In genomic region chr3:125921712-125922111, GRCh38 we compare ENCODE assay signal across 8 cellular contexts. TPM values are rescaled to one million over a fixed set of nuclear protein-coding genes. Genes with fewer than 3 reads are reported as not detected.
DNase-seq lines count a peak whose midpoint lies in the region; ATAC-seq and TF ChIP-seq lines count a peak whose summit lies in the region.
"Not testable (repeated sequence)": the region's sequence is repeated elsewhere in the genome, so short reads cannot be mapped to it uniquely, and the experiment has no call there.

No MANE protein-coding gene starts in this region.

- peak; percentile 62 to 76 for DNase-seq in Caco-2
- peak; percentile 5 to 64 for DNase-seq in HL-60 (ENCODE audit: low read depth in 1 of 2, low spot score in 1 of 2)
- DNase-seq in NCI-H69 (lab: John Stamatoyannopoulos, UW), result peak; percentile 4
- DNase-seq in ascending aorta (ENCODE audit: low spot score in 2 of 2), result peak in 1 of 2 donors; percentile 65
- DNase-seq in foreskin keratinocyte, result peak in 1 of 2 donors; percentile 18
- DNase-seq in naive thymus-derived CD4-positive, alpha-beta T cell, result peak; percentile 12 to 53 (median 36)
- peak; percentile 46 to 61 for DNase-seq in stimulated activated naive CD8-positive, alpha-beta T cell treated with anti-CD3 and anti-CD28 coated beads, Interleukin-15, amount 100 ng/mL, for 72 hours

- H3K4me3 Mint-ChIP-seq in Caco-2 (ENCODE audit: unreplicated experiment); naive thymus-derived CD4-positive, alpha-beta T cell; stimulated activated naive CD8-positive, alpha-beta T cell treated with anti-CD3 and anti-CD28 coated beads, Interleukin-15, amount 100 ng/mL, for 72 hours: not testable (repeated sequence)

- H3K36me3 Mint-ChIP-seq in Caco-2 (ENCODE audit: insufficient read depth, unreplicated experiment); naive thymus-derived CD4-positive, alpha-beta T cell: not testable (repeated sequence)

- TF ChIP-seq CTCF in Caco-2 (IDR thresholded peaks at IDR 0.05; ENCODE audit: insufficient read depth in 1 of 2, low read depth in 1 of 2, low read length in 1 of 2, severe bottlenecking in 1 of 2, unreplicated experiment in 1 of 2) (peak; percentile 39 to 53), HL-60 (IDR thresholded peaks at IDR 0.05; ENCODE audit: insufficient read depth, low read length) (peak; percentile 6), WI38 (IDR thresholded peaks at IDR 0.05; ENCODE audit: low read depth, low read length) (peak; percentile 19), ascending aorta (IDR thresholded peaks at IDR 0.05) (peak; percentile 46 to 62 (median 50)), foreskin keratinocyte (conservative IDR thresholded peaks at IDR 0.05) (peak; percentile 81)

- not testable (repeated sequence) for H3K27ac ChIP-seq in HL-60 (replicated peaks); ascending aorta; foreskin keratinocyte; naive thymus-derived CD4-positive, alpha-beta T cell (ENCODE audit: low read depth, low read length)

- not testable (repeated sequence) for H3K4me1 ChIP-seq in Caco-2; ascending aorta; foreskin keratinocyte; naive thymus-derived CD4-positive, alpha-beta T cell (ENCODE audit: control insufficient read depth in 2 of 2, insufficient read depth in 2 of 2, low read length in 2 of 2)

- not testable (repeated sequence) for BruUV-seq in Caco-2 (replicated peaks; lab: Mats Ljungman, UMichigan)

- POLR2A ChIA-PET in Caco-2 (lab: Charles Lee); naive thymus-derived CD4-positive, alpha-beta T cell (lab: Charles Lee): not testable (repeated sequence)

- not testable (repeated sequence) for H3K27me3 Mint-ChIP-seq in Caco-2 (ENCODE audit: insufficient read depth, unreplicated experiment); naive thymus-derived CD4-positive, alpha-beta T cell; stimulated activated naive CD8-positive, alpha-beta T cell treated with anti-CD3 and anti-CD28 coated beads, Interleukin-15, amount 100 ng/mL, for 72 hours

- H3K9me3 ChIP-seq in Caco-2; ascending aorta; naive thymus-derived CD4-positive, alpha-beta T cell (ENCODE audit: control insufficient read depth in 2 of 3, low read length in 3 of 3): not testable (repeated sequence)

- CTCF ChIA-PET in Caco-2 (lab: Charles Lee); naive thymus-derived CD4-positive, alpha-beta T cell (lab: Charles Lee): not testable (repeated sequence)

- ATAC-seq in foreskin keratinocyte; naive thymus-derived CD4-positive, alpha-beta T cell; stimulated activated naive CD8-positive, alpha-beta T cell treated with anti-CD3 and anti-CD28 coated beads, Interleukin-15, amount 100 ng/mL, for 72 hours: not testable (repeated sequence)

- not testable (repeated sequence) for H3K4me3 ChIP-seq in Caco-2 (ENCODE audit: low read depth, low read length); HL-60 (replicated peaks; ENCODE audit: insufficient read depth, low read length); WI38 (ENCODE audit: low read depth, low read length); ascending aorta; naive thymus-derived CD4-positive, alpha-beta T cell (ENCODE audit: low read length)

- H3K9me3 Mint-ChIP-seq in Caco-2 (ENCODE audit: unreplicated experiment); naive thymus-derived CD4-positive, alpha-beta T cell; stimulated activated naive CD8-positive, alpha-beta T cell treated with anti-CD3 and anti-CD28 coated beads, Interleukin-15, amount 100 ng/mL, for 72 hours: not testable (repeated sequence)

- not testable (repeated sequence) for H3K27ac Mint-ChIP-seq in Caco-2 (ENCODE audit: unreplicated experiment); naive thymus-derived CD4-positive, alpha-beta T cell; stimulated activated naive CD8-positive, alpha-beta T cell treated with anti-CD3 and anti-CD28 coated beads, Interleukin-15, amount 100 ng/mL, for 72 hours

- H3K36me3 ChIP-seq in Caco-2 (ENCODE audit: control insufficient read depth, insufficient read depth, low read length); ascending aorta; naive thymus-derived CD4-positive, alpha-beta T cell (ENCODE audit: control insufficient read depth in 2 of 3, insufficient read depth in 3 of 3, low read length in 3 of 3): not testable (repeated sequence)

- intact Hi-C loops in Caco-2 (cut with micrococcal nuclease; ENCODE audit: unreplicated experiment), result loop anchor here (10.0 kb wide), 1 partner anchor 463 kb away; no protein-coding TSS in a partner anchor
- intact Hi-C loops in ascending aorta (cut with DNase I), result loop anchor here (10.0 kb wide), 1 partner anchor 433 kb away; the partner anchor contains the start of gene KLF15
- intact Hi-C loops in naive thymus-derived CD4-positive, alpha-beta T cell (cut with micrococcal nuclease), result loop anchor here in 1 of 2 donors (5.0 kb wide), 1 partner anchor 276 kb away; no protein-coding TSS in a partner anchor

- H3K27me3 ChIP-seq in Caco-2 (replicated peaks; ENCODE audit: control insufficient read depth, insufficient read depth, low read length); HL-60 (ENCODE audit: insufficient read depth, poor library complexity, severe bottlenecking); ascending aorta; foreskin keratinocyte; naive thymus-derived CD4-positive, alpha-beta T cell (ENCODE audit: control insufficient read depth in 2 of 2, insufficient read depth in 2 of 2, low read length in 2 of 2): not testable (repeated sequence)

- H3K4me1 Mint-ChIP-seq in Caco-2 (ENCODE audit: low read depth, unreplicated experiment); naive thymus-derived CD4-positive, alpha-beta T cell: not testable (repeated sequence)
- peaks cover 26% of the 10 kb centered on the region for H3K4me1 Mint-ChIP-seq in stimulated activated naive CD8-positive, alpha-beta T cell treated with anti-CD3 and anti-CD28 coated beads, Interleukin-15, amount 100 ng/mL, for 72 hours

RNA-seq across cellular contexts. Expression of gene ROPN1B, which starts 47.3 kb away (rescaled TPM):
- total RNA-seq in Caco-2 (2022) (0.30 TPM in 1 of 2 replicates, not detected in the other), ascending aorta (not detected), foreskin keratinocyte (0.20 TPM in 1 of 2 replicates, not detected in the other)
- 0.21 TPM in 1 of 2 replicates, not detected in the other for polyA plus RNA-seq in foreskin keratinocyte
- not detected for total RNA-seq in naive thymus-derived CD4-positive, alpha-beta T cell
- polyA plus RNA-seq in naive thymus-derived CD4-positive, alpha-beta T cell, result under 1 TPM in 1 of 2 donors, not detected in 1; 0.26 TPM

Comparison
In these comparisons a context has a peak if more than half of its experiments do, and no peak if none do; other contexts are left out.
1. CTCF ChIP-seq: peak in every context shown above with its lines; median percentile 81 in foreskin keratinocyte; 50 in ascending aorta; 46 in Caco-2; 19 in WI38; 6 in HL-60.